ENCODE assay signal across 29 cellular contexts in the genomic region with DNA sequence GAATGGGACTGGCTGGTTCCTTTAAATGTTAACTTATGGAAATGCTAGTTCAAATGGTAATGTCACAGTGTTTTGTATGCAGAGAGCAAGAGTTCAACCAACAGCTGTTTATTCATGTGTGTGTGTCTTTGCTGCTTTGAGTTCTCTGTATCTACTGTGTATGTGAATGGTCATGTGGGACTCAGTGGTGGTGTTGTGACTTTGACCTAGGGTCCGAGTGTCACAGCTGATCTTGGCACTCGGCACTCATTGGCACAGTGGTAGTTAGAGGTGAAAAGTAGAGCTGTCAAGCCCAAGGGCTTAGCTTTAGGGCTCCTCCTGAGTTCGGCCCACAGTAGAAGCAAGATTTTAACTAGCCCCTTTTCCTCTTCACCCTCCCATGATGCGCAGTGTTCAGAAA.
"Had no signal": no experiment of that assay in that cellular context is flagged by ENCODE, and none has a peak within 500 bp of the region (broad histone marks: within the 10 kb centered on the region; RNA-seq: fewer than 3 reads in every experiment).

No MANE protein-coding gene starts in this region.

- ATAC-seq: activated CD8-positive, alpha-beta T cell treated with anti-CD3 and anti-CD28 coated beads, Interleukin-2, amount 10 ng/mL, durations not matched to agents 7 days and 5 days; K562; SK-N-SH treated with all-trans-retinoic acid at 6 μM for 48 hours; WTC11 had no signal

- H3K9me3 Mint-ChIP-seq: T-helper 1 cell treated with Interleukin-12 subunit alpha and Interleukin-12 subunit beta and Interleukin-4 antibody, amounts not matched to agents 30 μg/mL and 1 μg/mL, for 36 hours had no signal

- H3K27ac Mint-ChIP-seq: activated CD8-positive, alpha-beta T cell treated with anti-CD3 and anti-CD28 coated beads, Interleukin-2, amount 10 ng/mL, durations not matched to agents 7 days and 5 days; activated naive CD8-positive, alpha-beta T cell treated with anti-CD3 and anti-CD28 coated beads, Interleukin-2, amount 10 ng/mL, durations not matched to agents 7 days and 5 days; T-helper 1 cell treated with Interleukin-12 subunit alpha and Interleukin-12 subunit beta and Interleukin-4 antibody, amounts not matched to agents 30 μg/mL and 1 μg/mL, for 36 hours; WTC11 had no signal

- H3K27ac ChIP-seq: adrenal gland, breast epithelium, RWPE1, SJSA1 had no signal

- H3K9me3 ChIP-seq: adrenal gland, Peyer's patch had no signal

- H3K36me3 ChIP-seq: breast epithelium, SJSA1 had no signal

- H3K4me3 Mint-ChIP-seq: activated CD8-positive, alpha-beta T cell treated with anti-CD3 and anti-CD28 coated beads, Interleukin-2, amount 10 ng/mL, durations not matched to agents 7 days and 5 days; activated naive CD8-positive, alpha-beta T cell treated with anti-CD3 and anti-CD28 coated beads, Interleukin-2, amount 10 ng/mL, durations not matched to agents 7 days and 5 days; T-helper 1 cell treated with Interleukin-12 subunit alpha and Interleukin-12 subunit beta and Interleukin-4 antibody, amounts not matched to agents 30 μg/mL and 1 μg/mL, for 36 hours; WTC11 had no signal

- H3K36me3 Mint-ChIP-seq: activated naive CD8-positive, alpha-beta T cell treated with anti-CD3 and anti-CD28 coated beads, Interleukin-2, amount 10 ng/mL, durations not matched to agents 7 days and 5 days had no signal

- DNase-seq: activated CD4-positive, alpha-beta T cell treated with anti-CD3 and anti-CD28 coated beads for 48 hours; activated CD4-positive, alpha-beta T cell treated with anti-CD3 and anti-CD28 coated beads, Interleukin-2, amount 50 U/mL, for 4 hours; activated CD4-positive, CD25-positive, alpha-beta regulatory T cell treated with anti-CD3 and anti-CD28 coated beads, Interleukin-2, amount 50 U/mL, for 72 hours; activated CD8-positive, alpha-beta memory T cell treated with anti-CD3 and anti-CD28 coated beads, Interleukin-2, amount 50 U/mL, for 48 hours; activated CD8-positive, alpha-beta T cell treated with anti-CD3 and anti-CD28 coated beads, Interleukin-2, amount 10 ng/mL, durations not matched to agents 7 days and 5 days; activated naive CD4-positive, alpha-beta T cell treated with anti-CD3 and anti-CD28 coated beads, Interleukin-2, amount 50 U/mL, for 16 hours; activated naive CD8-positive, alpha-beta T cell treated with anti-CD3 and anti-CD28 coated beads, Interleukin-2, amount 10 ng/mL, durations not matched to agents 7 days and 5 days; activated T-cell treated with anti-CD3 and anti-CD28 coated beads, Interleukin-2, amount 50 U/mL, for 1 hour; adrenal gland; anterior cingulate cortex; Karpas-422; MM.1S; NCI-H1105 treated with DMSO at 0.1 percent for 48 hours; NCI-H1436 treated with DMSO at 0.1 percent for 48 hours; NCI-H187; NCI-H2081; NCI-H510A treated with DMSO at 0.1 percent for 48 hours; NCI-H69; Peyer's patch; SHP77; SW 1271; T-helper 9 cell had no signal

- FAIRE-seq: K562 had no signal

- H3K4me1 ChIP-seq: adrenal gland, breast epithelium, SJSA1 had no signal

- H3K4me3 ChIP-seq: adrenal gland, breast epithelium, K562, Peyer's patch, SJSA1 had no signal

- H3K27me3 ChIP-seq: adrenal gland, breast epithelium, Peyer's patch, SJSA1 had no signal
